ENCODE assay signal across 1 cellular context in genomic region chr14:52553002-52553670, GRCh38.
A peak's percentile ranks its signal among the peaks of the same experiment; 100 is the strongest.
TF ChIP-seq lines count a peak whose summit lies in the region.

No MANE protein-coding gene starts in this region.

TF ChIP-seq in HepG2, 621 proteins besides CTCF, POLR2A, EP300 and RAD21 (continued from another document):
- TF ChIP-seq ZNF160 (CRISPR knock-in tag; IDR thresholded peaks at IDR 0.05) (peak; percentile 24; the same call in 1 of the 2 replicates), GABPB1 (CRISPR knock-in tag; IDR thresholded peaks at IDR 0.05) (peak; percentile 24; the same call in 1 of the 2 replicates), UBTF (CRISPR knock-in tag; IDR thresholded peaks at IDR 0.05) (peak; percentile 47; the same call in 1 of the 2 replicates), MED13 (CRISPR knock-in tag; IDR thresholded peaks at IDR 0.05) (0 out of 2 replicates have a peak, but pooled peaks have one; percentile 31), ZNF350 (CRISPR knock-in tag; IDR thresholded peaks at IDR 0.05; ENCODE audit: borderline replicate concordance, low read depth) (peak; percentile 18; the same call in 1 of the 2 replicates), USF2 (IDR thresholded peaks at IDR 0.05; ENCODE audit: low read depth, low read length) (no peak), USF2 (CRISPR knock-in tag; IDR thresholded peaks at IDR 0.05; ENCODE audit: borderline replicate concordance) (no peak), KDM5B (CRISPR knock-in tag; IDR thresholded peaks at IDR 0.05; ENCODE audit: borderline replicate concordance) (peak; percentile 40; the same call in 1 of the 2 replicates), ZNF672 (CRISPR knock-in tag; IDR thresholded peaks at IDR 0.05) (no peak), SAP130 (CRISPR knock-in tag; IDR thresholded peaks at IDR 0.05; ENCODE audit: low read depth) (peak; percentile 51), ZNF274 (CRISPR knock-in tag; IDR thresholded peaks at IDR 0.05) (0 out of 2 replicates have a peak, but pooled peaks have one; percentile 41), ZNF883 (CRISPR knock-in tag; IDR thresholded peaks at IDR 0.05; ENCODE audit: not compliant biosample characterization) (no peak), BORCS8-MEF2B (CRISPR knock-in tag; IDR thresholded peaks at IDR 0.05) (0 out of 2 replicates have a peak, but pooled peaks have one; percentile 26), ZNF234 (CRISPR knock-in tag; conservative IDR thresholded peaks at IDR 0.05) (no peak), ZBTB14 (CRISPR knock-in tag; IDR thresholded peaks at IDR 0.05) (0 out of 2 replicates have a peak, but pooled peaks have one; percentile 20), BRCA1 (CRISPR knock-in tag; IDR thresholded peaks at IDR 0.05) (no peak), REPIN1 (CRISPR knock-in tag; IDR thresholded peaks at IDR 0.05; ENCODE audit: borderline replicate concordance, low read depth) (no peak), ZNF570 (CRISPR knock-in tag; IDR thresholded peaks at IDR 0.05; ENCODE audit: borderline replicate concordance) (no peak), TFAP4 (IDR thresholded peaks at IDR 0.05; ENCODE audit: borderline replicate concordance, low read depth) (0 out of 2 replicates have a peak, but pooled peaks have one; percentile 7), NRL (CRISPR knock-in tag; IDR thresholded peaks at IDR 0.05; ENCODE audit: borderline replicate concordance) (0 out of 2 replicates have a peak, but pooled peaks have one; percentile 59), BRF2 (CRISPR knock-in tag; IDR thresholded peaks at IDR 0.05) (no peak), ZNF768 (CRISPR knock-in tag; IDR thresholded peaks at IDR 0.05) (peak; percentile 49; the same call in 1 of the 2 replicates), HOXA5 (CRISPR knock-in tag; IDR thresholded peaks at IDR 0.05) (0 out of 2 replicates have a peak, but pooled peaks have one; percentile 37), ZNF777 (CRISPR knock-in tag; IDR thresholded peaks at IDR 0.05) (peak; percentile 94), ZNF639 (CRISPR knock-in tag; conservative IDR thresholded peaks at IDR 0.05) (no peak), HOXD1 (CRISPR knock-in tag; IDR thresholded peaks at IDR 0.05) (0 out of 2 replicates have a peak, but pooled peaks have one; percentile 16), ATF5 (CRISPR knock-in tag; IDR thresholded peaks at IDR 0.05; ENCODE audit: low read depth) (no peak), PBX3 (CRISPR knock-in tag; IDR thresholded peaks at IDR 0.05; ENCODE audit: borderline replicate concordance) (0 out of 2 replicates have a peak, but pooled peaks have one; percentile 4), ZNF563 (CRISPR knock-in tag; IDR thresholded peaks at IDR 0.05) (peak; percentile 45; the same call in 1 of the 2 replicates), ZNF788 (CRISPR knock-in tag; IDR thresholded peaks at IDR 0.05; ENCODE audit: borderline replicate concordance) (0 out of 2 replicates have a peak, but pooled peaks have one; percentile 42), SMAD9 (CRISPR knock-in tag; IDR thresholded peaks at IDR 0.05) (no peak), ZNF589 (CRISPR knock-in tag; conservative IDR thresholded peaks at IDR 0.05) (0 out of 2 replicates have a peak, but pooled peaks have one; percentile 31), KMT2A (CRISPR knock-in tag; IDR thresholded peaks at IDR 0.05) (peak; percentile 53; the same call in 1 of the 2 replicates), TFDP1 (CRISPR knock-in tag; IDR thresholded peaks at IDR 0.05; ENCODE audit: borderline replicate concordance) (0 out of 2 replicates have a peak, but pooled peaks have one; percentile 21), ZNF891 (CRISPR knock-in tag; IDR thresholded peaks at IDR 0.05) (peak; percentile 70), PCBP1 (IDR thresholded peaks at IDR 0.05; ENCODE audit: borderline replicate concordance, low read depth, low read length) (no peak), YEATS4 (CRISPR knock-in tag; IDR thresholded peaks at IDR 0.05; ENCODE audit: borderline replicate concordance) (0 out of 2 replicates have a peak, but pooled peaks have one; percentile 25), MLX (CRISPR knock-in tag; IDR thresholded peaks at IDR 0.05) (no peak), SAFB2 (CRISPR knock-in tag; IDR thresholded peaks at IDR 0.05; ENCODE audit: borderline replicate concordance, low read depth) (0 out of 2 replicates have a peak, but pooled peaks have one; percentile 40), ZNF772 (CRISPR knock-in tag; IDR thresholded peaks at IDR 0.05) (peak; percentile 47; the same call in 1 of the 2 replicates)
